ENCODE assay signal across 21 cellular contexts in genomic region chr11:110891411-110891810, GRCh38.
DNase-seq lines count a peak whose midpoint lies in the region; ATAC-seq and TF ChIP-seq lines count a peak whose summit lies in the region.
"Had no signal": no experiment of that assay in that cellular context is flagged by ENCODE, and none has a peak within 500 bp of the region (broad histone marks: within the 10 kb centered on the region; RNA-seq: fewer than 3 reads in every experiment).

No MANE protein-coding gene starts in this region.

- H3K27ac Mint-ChIP-seq in T-cell, result no peak overlapping the region
- H3K27ac Mint-ChIP-seq: activated CD4-positive, alpha-beta memory T cell treated with anti-CD3 and anti-CD28 coated beads, Interleukin-2, amount 10 ng/mL, durations not matched to agents 7 days and 5 days; stimulated activated naive CD8-positive, alpha-beta T cell treated with anti-CD3 and anti-CD28 coated beads, Interleukin-15, amount 100 ng/mL, for 72 hours; T-helper 1 cell treated with Interleukin-12 subunit alpha and Interleukin-12 subunit beta and Interleukin-4 antibody, amounts not matched to agents 30 μg/mL and 1 μg/mL, for 36 hours; WTC11 had no signal

- POLR2A ChIA-PET in T-cell (lab: Charles Lee), result no interaction called here

- H3K36me3 Mint-ChIP-seq in T-cell, result no peaks in the 10 kb centered on the region
- H3K36me3 Mint-ChIP-seq: WTC11 had no signal

- TF ChIP-seq CTCF in fibroblast of mammary gland (conservative IDR thresholded peaks at IDR 0.05; ENCODE audit: control insufficient read depth, insufficient read depth, low read depth, low read length) (no peak), omental fat pad (IDR thresholded peaks at IDR 0.05) (no peak)

- ATAC-seq in omental fat pad (ENCODE audit: low FRiP score) (peak; percentile 43), T-cell (replicated peaks in 1 of 4) (no peak)
- ATAC-seq: esophagus mucosa; Right ventricle myocardium inferior; stimulated activated naive CD8-positive, alpha-beta T cell treated with anti-CD3 and anti-CD28 coated beads, Interleukin-15, amount 100 ng/mL, for 72 hours; WTC11 had no signal

- no peak overlapping the region for H3K4me3 ChIP-seq in fibroblast of mammary gland (ENCODE audit: control insufficient read depth, low read depth, low read length)
- H3K4me3 ChIP-seq: cardiac muscle cell, right atrium auricular region, upper lobe of left lung had no signal

- H3K4me1 Mint-ChIP-seq in T-cell, result no peaks in the 10 kb centered on the region
- H3K4me1 Mint-ChIP-seq: activated CD4-positive, alpha-beta memory T cell treated with anti-CD3 and anti-CD28 coated beads, Interleukin-2, amount 10 ng/mL, durations not matched to agents 7 days and 5 days; stimulated activated naive CD8-positive, alpha-beta T cell treated with anti-CD3 and anti-CD28 coated beads, Interleukin-15, amount 100 ng/mL, for 72 hours had no signal

- no peaks in the 10 kb centered on the region for H3K27me3 Mint-ChIP-seq in T-cell
- H3K27me3 Mint-ChIP-seq: stimulated activated naive CD8-positive, alpha-beta T cell treated with anti-CD3 and anti-CD28 coated beads, Interleukin-15, amount 100 ng/mL, for 72 hours had no signal

- CTCF ChIA-PET in T-cell (lab: Charles Lee), result no interaction called here

- no peak overlapping the region for H3K4me3 Mint-ChIP-seq in T-cell
- H3K4me3 Mint-ChIP-seq: activated CD4-positive, alpha-beta memory T cell treated with anti-CD3 and anti-CD28 coated beads, Interleukin-2, amount 10 ng/mL, durations not matched to agents 7 days and 5 days; stimulated activated naive CD8-positive, alpha-beta T cell treated with anti-CD3 and anti-CD28 coated beads, Interleukin-15, amount 100 ng/mL, for 72 hours; T-helper 1 cell treated with Interleukin-12 subunit alpha and Interleukin-12 subunit beta and Interleukin-4 antibody, amounts not matched to agents 30 μg/mL and 1 μg/mL, for 36 hours; WTC11 had no signal

- H3K9me3 Mint-ChIP-seq in T-cell, result no peaks in the 10 kb centered on the region
- H3K9me3 Mint-ChIP-seq: activated CD4-positive, alpha-beta memory T cell treated with anti-CD3 and anti-CD28 coated beads, Interleukin-2, amount 10 ng/mL, durations not matched to agents 7 days and 5 days; T-helper 1 cell treated with Interleukin-12 subunit alpha and Interleukin-12 subunit beta and Interleukin-4 antibody, amounts not matched to agents 30 μg/mL and 1 μg/mL, for 36 hours had no signal

- DNase-seq in AG20443 (ENCODE audit: low spot score) (peak; percentile 60), amniotic epithelial cell (ENCODE audit: low read depth) (peak; percentile 90), fibroblast of mammary gland (ENCODE audit: low read depth) (peak; percentile 86), omental fat pad (ENCODE audit: low spot score) (no peak), T-cell (no peak), LoVo (ENCODE audit: low spot score) (no peak), NCI-H2171 treated with DMSO at 0.1 percent for 48 hours (lab: John Stamatoyannopoulos, UW) (no peak), anterior cingulate cortex (lab: John Stamatoyannopoulos, UW) (no peak)
- DNase-seq: activated CD4-positive, alpha-beta memory T cell treated with anti-CD3 and anti-CD28 coated beads, Interleukin-2, amount 10 ng/mL, durations not matched to agents 7 days and 5 days; activated naive CD4-positive, alpha-beta T cell treated with anti-CD3 and anti-CD28 coated beads, Interleukin-2, amount 50 U/mL, for 16 hours; activated T-cell treated with anti-CD3 and anti-CD28 coated beads, Interleukin-2, amount 50 U/mL, for 1 hour; NCI-H187; NCI-H510A; stimulated activated naive CD8-positive, alpha-beta T cell treated with anti-CD3 and anti-CD28 coated beads, Interleukin-15, amount 100 ng/mL, for 72 hours; upper lobe of left lung had no signal

Comparison
In these comparisons a context has a peak if more than half of its experiments do, and no peak if none do; other contexts are left out.
1. DNase-seq: peak in AG20443 (single experiment), amniotic epithelial cell (single experiment) and fibroblast of mammary gland (single experiment); none in omental fat pad (single experiment), T-cell (0 of 34), LoVo (single experiment), NCI-H2171 treated with DMSO at 0.1 percent for 48 hours (single experiment) and anterior cingulate cortex (0 of 58).